ENCODE assay signal across 10 cellular contexts in genomic region chr16:57060323-57061083, GRCh38. TPM values are rescaled to one million over a fixed set of nuclear protein-coding genes. Genes with fewer than 3 reads are reported as not detected.
DNase-seq lines count a peak whose midpoint lies in the region; ATAC-seq, FAIRE-seq and TF ChIP-seq lines count a peak whose summit lies in the region.
"Had no signal": no experiment of that assay in that cellular context is flagged by ENCODE, and none has a peak within 500 bp of the region (broad histone marks: within the 10 kb centered on the region; RNA-seq: fewer than 3 reads in every experiment).

No MANE protein-coding gene starts in this region.

- ATAC-seq in natural killer cell treated with Interleukin-12 subunit alpha and Interleukin-12 subunit beta and Interleukin-15 and Interleukin-18, amount 100 ng/mL, for 72 hours, result peak in 1 of 2 donors; percentile 47

- H3K27ac ChIP-seq in ACC112 (ENCODE audit: low read depth, low read length), result peak overlapping the region; percentile 60
- H3K27ac ChIP-seq in PC-9, result no peak overlapping the region
- peak overlapping the region; percentile 16 for H3K27ac ChIP-seq in effector memory CD4-positive, alpha-beta T cell (ENCODE audit: insufficient read depth, low read length, poor library complexity, severe bottlenecking)

- POLR2A ChIA-PET in PC-9 (lab: Charles Lee; ENCODE audit: unreplicated experiment), result no interaction called here

- H3K36me3 Mint-ChIP-seq in natural killer cell treated with Interleukin-12 subunit alpha and Interleukin-12 subunit beta and Interleukin-15 and Interleukin-18, amount 100 ng/mL, for 72 hours, result peaks cover 14% of the 10 kb centered on the region

- CTCF ChIA-PET in PC-9 (lab: Charles Lee), result no interaction called here

- no peaks in the 10 kb centered on the region for H3K9me3 Mint-ChIP-seq in natural killer cell treated with Interleukin-12 subunit alpha and Interleukin-12 subunit beta and Interleukin-15 and Interleukin-18, amount 100 ng/mL, for 72 hours

- no peak overlapping the region for H3K4me3 Mint-ChIP-seq in natural killer cell treated with Interleukin-12 subunit alpha and Interleukin-12 subunit beta and Interleukin-15 and Interleukin-18, amount 100 ng/mL, for 72 hours

- H3K4me1 Mint-ChIP-seq in natural killer cell treated with Interleukin-12 subunit alpha and Interleukin-12 subunit beta and Interleukin-15 and Interleukin-18, amount 100 ng/mL, for 72 hours (ENCODE audit: low read depth in 2 of 2), result peaks cover 12 to 15% of the 10 kb centered on the region in 2 donors

- no peaks in the 10 kb centered on the region for H3K9me2 ChIP-seq in PC-9 (ENCODE audit: insufficient read depth)

- no peaks in the 10 kb centered on the region for H3K9me3 ChIP-seq in PC-9 (ENCODE audit: insufficient read depth, low read depth)
- H3K9me3 ChIP-seq in effector memory CD4-positive, alpha-beta T cell (ENCODE audit: control insufficient read depth, low read length), result no peaks in the 10 kb centered on the region
- H3K9me3 ChIP-seq: Caco-2 had no signal

- intact Hi-C loops in PC-9 (cut with micrococcal nuclease; ENCODE audit: unreplicated experiment), result loop anchor here (2.0 kb wide), 1 partner anchor 32 kb away; no protein-coding TSS in a partner anchor

- H3K27ac Mint-ChIP-seq in natural killer cell treated with Interleukin-12 subunit alpha and Interleukin-12 subunit beta and Interleukin-15 and Interleukin-18, amount 100 ng/mL, for 72 hours, result peak overlapping the region; percentile 4 to 39

- H2AFZ ChIP-seq in ACC112 (ENCODE audit: low read length, unreplicated experiment) (no peak overlapping the region), PC-9 (no peak overlapping the region)

- H3K4me2 ChIP-seq in PC-9, result peak overlapping the region; percentile 35

- no peaks in the 10 kb centered on the region for H3K27me3 ChIP-seq in ACC112 (ENCODE audit: insufficient read depth, low read length)
- no peaks in the 10 kb centered on the region for H3K27me3 ChIP-seq in PC-9 (ENCODE audit: insufficient read depth, low read depth)
- no peaks in the 10 kb centered on the region for H3K27me3 ChIP-seq in effector memory CD4-positive, alpha-beta T cell (replicated peaks; ENCODE audit: control insufficient read depth, insufficient read depth, low read length, poor library complexity, severe bottlenecking)

- BruUV-seq in PC-9 (replicated peaks; lab: Mats Ljungman, UMichigan), result no TSS peak

- peaks cover 12% of the 10 kb centered on the region; the same call in 1 of the 2 replicates for H3F3A ChIP-seq in PC-9 (ENCODE audit: insufficient read depth, low read depth)

- H3K36me3 ChIP-seq in ACC112 (ENCODE audit: insufficient read depth, low read length) (peaks cover 7% of the 10 kb centered on the region; the same call in 1 of the 2 replicates), PC-9 (ENCODE audit: low read depth) (no peaks in the 10 kb centered on the region)
- H3K36me3 ChIP-seq in effector memory CD4-positive, alpha-beta T cell (ENCODE audit: control insufficient read depth, insufficient read depth, low read length), result peaks cover 64% of the 10 kb centered on the region

- DNase-seq in PC-9 (peak in 1 of 2 experiments; percentile 4), NCI-H1436 (lab: John Stamatoyannopoulos, UW) (no peak), NCI-H1694 (lab: John Stamatoyannopoulos, UW) (no peak), D721Med (ENCODE audit: insufficient read length, low spot score) (no peak), NCI-H446 (lab: John Stamatoyannopoulos, UW) (no peak)
- no peak for DNase-seq in effector memory CD4-positive, alpha-beta T cell
- no peak for DNase-seq in natural killer cell treated with Interleukin-12 subunit alpha and Interleukin-12 subunit beta and Interleukin-15 and Interleukin-18, amount 100 ng/mL, for 72 hours (ENCODE audit: low spot score)
- DNase-seq: Caco-2, NCI-H1417 treated with DMSO at 0.1 percent for 48 hours had no signal

- FAIRE-seq in D721Med (lab: Jason Lieb, UNC), result no peak

- H3K27me3 Mint-ChIP-seq in natural killer cell treated with Interleukin-12 subunit alpha and Interleukin-12 subunit beta and Interleukin-15 and Interleukin-18, amount 100 ng/mL, for 72 hours, result no peaks in the 10 kb centered on the region

- H4K20me1 ChIP-seq in PC-9 (ENCODE audit: insufficient read depth), result no peaks in the 10 kb centered on the region

- H3K4me3 ChIP-seq in ACC112 (ENCODE audit: low read depth, low read length) (no peak overlapping the region), PC-9 (no peak overlapping the region)
- no peak overlapping the region for H3K4me3 ChIP-seq in effector memory CD4-positive, alpha-beta T cell (ENCODE audit: insufficient read depth, low read depth, low read length, poor library complexity, severe bottlenecking)

- H3K79me2 ChIP-seq in ACC112 (ENCODE audit: control insufficient read depth, insufficient read depth, low read length, unreplicated experiment) (no peaks in the 10 kb centered on the region), PC-9 (ENCODE audit: low read depth) (no peaks in the 10 kb centered on the region)

- TF ChIP-seq CTCF in PC-9 (conservative IDR thresholded peaks at IDR 0.05) (no peak), D721Med (IDR thresholded peaks at IDR 0.05; ENCODE audit: insufficient read depth, missing control alignments) (no peak)

- H3K4me1 ChIP-seq in ACC112 (ENCODE audit: control insufficient read depth, insufficient read depth, low read length, unreplicated experiment) (peaks cover 20% of the 10 kb centered on the region), PC-9 (replicated peaks; ENCODE audit: insufficient read depth) (peaks cover 18% of the 10 kb centered on the region)
- H3K4me1 ChIP-seq in effector memory CD4-positive, alpha-beta T cell (ENCODE audit: control insufficient read depth, insufficient read depth, low read length, poor library complexity, severe bottlenecking), result no peaks in the 10 kb centered on the region
- H3K4me1 ChIP-seq: Caco-2 had no signal

RNA-seq across cellular contexts. Expression of gene CPNE2, which starts 31.9 kb away (rescaled TPM):
- 34.7 and 35.2 TPM in 2 replicates for total RNA-seq in PC-9 (2021)
- under 1 TPM; 0.50 to 0.95 TPM for total RNA-seq in natural killer cell treated with Interleukin-12 subunit alpha and Interleukin-12 subunit beta and Interleukin-15 and Interleukin-18, amount 100 ng/mL, for 72 hours

Comparison
In these comparisons a context has a peak if more than half of its experiments do, and no peak if none do; other contexts are left out.
1. RNA of gene CPNE2, which starts 31.9 kb away (total RNA-seq): 34.7 to 35.2 TPM in PC-9; 0.50 to 0.95 TPM in natural killer cell treated with Interleukin-12 subunit alpha and Interleukin-12 subunit beta and Interleukin-15 and Interleukin-18, amount 100 ng/mL, for 72 hours; every median in the first group is over 10 times any median in the second.